Comparison of ENCODE assay signal across 12 cellular contexts in genomic region chr3:88282519-88283241, GRCh38.
"Had no signal": no experiment of that assay in that cellular context is flagged by ENCODE, and none has a peak within 500 bp of the region (broad histone marks: within the 10 kb centered on the region; RNA-seq: fewer than 3 reads in every experiment).

No MANE protein-coding gene starts in this region.

- H3K9me3 ChIP-seq: neutrophil, pancreas, right lobe of liver, suprapubic skin had no signal

- H3K4me3 ChIP-seq: pancreas, right lobe of liver, suprapubic skin had no signal

- H3K36me3 ChIP-seq: neutrophil, pancreas, right lobe of liver, suprapubic skin had no signal

- DNase-seq: cortex of kidney; effector memory CD8-positive, alpha-beta T cell; erythroblast; natural killer cell; pancreas; right lobe of liver; stimulated activated CD4-positive, alpha-beta T cell treated with anti-CD3 and anti-CD28 coated beads, Interleukin-15, amount 100 ng/mL, for 24 hours; stimulated activated CD4-positive, alpha-beta T cell treated with anti-CD3 and anti-CD28 coated beads, Interleukin-2, amount 100 ng/mL, for 48 hours; stimulated activated naive B cell treated with anti-CD40 and anti-IgM and Interleukin-4, amounts not matched to agents 10 μg/mL and 1 μg/mL and 100 μg/mL, for 72 hours had no signal

- H3K27me3 ChIP-seq: neutrophil, pancreas, right lobe of liver, suprapubic skin had no signal

- H3K4me1 ChIP-seq: pancreas, right lobe of liver, suprapubic skin had no signal

- H3K27ac ChIP-seq: neutrophil, pancreas, right lobe of liver, suprapubic skin had no signal

- ATAC-seq: effector memory CD8-positive, alpha-beta T cell; left lobe of liver; natural killer cell; pancreas; right lobe of liver; stimulated activated naive B cell treated with anti-CD40 and anti-IgM and Interleukin-4, amounts not matched to agents 10 μg/mL and 1 μg/mL and 100 μg/mL, for 72 hours had no signal
